10 cellular contexts compared by ENCODE assay signal in genomic region chr10:4315529-4315928, GRCh38.
DNase-seq lines count a peak whose midpoint lies in the region; ATAC-seq and TF ChIP-seq lines count a peak whose summit lies in the region.
"Had no signal": no experiment of that assay in that cellular context is flagged by ENCODE, and none has a peak within 500 bp of the region (broad histone marks: within the 10 kb centered on the region; RNA-seq: fewer than 3 reads in every experiment).

No MANE protein-coding gene starts in this region.

- 32 to 51% methylated on average over 4 of the region's 4 CpGs for WGBS in testis, 2 donors

- H3K4me3 ChIP-seq in MG63: peak overlapping the region; percentile 25
- no peak overlapping the region for H3K4me3 ChIP-seq in testis
- H3K4me3 ChIP-seq: GM12878, K562 had no signal

- no peak for TF ChIP-seq CTCF in testis (IDR thresholded peaks at IDR 0.05)

- H3K36me3 ChIP-seq in MG63 (no peaks in the 10 kb centered on the region), testis (ENCODE audit: low read depth, missing control alignments) (no peaks in the 10 kb centered on the region)

- H3K27me3 ChIP-seq in MG63 (no peaks in the 10 kb centered on the region), testis (no peaks in the 10 kb centered on the region)

- peak overlapping the region in 1 of 2 donors; percentile 9 for H3K27ac ChIP-seq in testis

- intact Hi-C loops in testis (cut with DNase I; ENCODE audit: low total_unique reads): no loop called here

- DNase-seq in MG63 (peak; percentile 68), dermis microvascular lymphatic vessel endothelial cell (ENCODE audit: low read depth in 2 of 2) (peak; percentile 78 to 86), iris pigment epithelial cell (ENCODE audit: low read depth) (peak; percentile 10), testis (peak; percentile 68)
- DNase-seq: NCI-H2107 had no signal

- peaks cover 4% of the 10 kb centered on the region for H3K4me1 ChIP-seq in testis

- TF ChIP-seq POLR2A in testis (IDR thresholded peaks at IDR 0.05): no peak

- H3K9me3 ChIP-seq in MG63 (no peaks in the 10 kb centered on the region), testis (no peaks in the 10 kb centered on the region)

- ATAC-seq in GM18502 (IDR thresholded peaks at IDR 0.05; ENCODE audit: poor library complexity, unreplicated experiment) (no peak), GM18519 (IDR thresholded peaks at IDR 0.05; ENCODE audit: low FRiP score, unreplicated experiment) (no peak), HG02840 (IDR thresholded peaks at IDR 0.05; ENCODE audit: low FRiP score, unreplicated experiment) (no peak)
- ATAC-seq: GM12878, K562 had no signal

Comparison
In these comparisons a context has a peak if more than half of its experiments do, and no peak if none do; other contexts are left out.
1. DNase-seq: peak in every context shown above with its lines; median percentile 82 in dermis microvascular lymphatic vessel endothelial cell; 68 in MG63; 68 in testis; 10 in iris pigment epithelial cell.